ENCODE assay signal across 8 cellular contexts in genomic region chr22:35257321-35258143, GRCh38. TPM values are rescaled to one million over a fixed set of nuclear protein-coding genes. Genes with fewer than 3 reads are reported as not detected.
DNase-seq lines count a peak whose midpoint lies in the region; ATAC-seq and TF ChIP-seq lines count a peak whose summit lies in the region.

TSS of gene HMGXB4 (plus strand) at chr22:35257493. CDS start at chr22:35262391, 4,898 bp downstream.

- no peaks in the 10 kb centered on the region for H3K36me3 ChIP-seq in BJ (ENCODE audit: control insufficient read depth, insufficient read depth, low read length)

- DNase-seq in BJ (ENCODE audit: low read depth) = no peak
- DNase-seq in NCI-H524 treated with DMSO at 0.1 percent for 48 hours (lab: John Stamatoyannopoulos, UW) = peak; percentile 28
- DNase-seq in activated CD4-positive, alpha-beta T cell treated with anti-CD3 and anti-CD28 coated beads, Interleukin-2, amount 10 ng/mL, durations not matched to agents 24 days and 14 days = peak; percentile 96
- peak; percentile 80 for DNase-seq in cortex of kidney (lab: John Stamatoyannopoulos, UW)
- peak; percentile 72 to 79 (median 72) for DNase-seq in stimulated activated CD4-positive, alpha-beta T cell treated with anti-CD3 and anti-CD28 coated beads, Interleukin-1b, Interleukin-23, amount 100 ng/mL, for 24 hours (ENCODE audit: low read depth in 4 of 4, low spot score in 1 of 4)

- no peaks in the 10 kb centered on the region for H3K27me3 Mint-ChIP-seq in activated CD4-positive, alpha-beta T cell treated with anti-CD3 and anti-CD28 coated beads, Interleukin-2, amount 10 ng/mL, durations not matched to agents 24 days and 14 days

- peak within 1 kb of the TSS; percentile 92 for H3K4me3 Mint-ChIP-seq in activated CD4-positive, alpha-beta T cell treated with anti-CD3 and anti-CD28 coated beads, Interleukin-2, amount 10 ng/mL, durations not matched to agents 24 days and 14 days

- peak within 1 kb of the TSS; percentile 90 for H3K27ac ChIP-seq in layer of hippocampus (ENCODE audit: low read depth, low read length)

- POLR2A ChIA-PET in BJ (lab: Charles Lee) = no interaction called here

- H3K9me3 Mint-ChIP-seq in activated CD4-positive, alpha-beta T cell treated with anti-CD3 and anti-CD28 coated beads, Interleukin-2, amount 10 ng/mL, durations not matched to agents 24 days and 14 days = no peaks in the 10 kb centered on the region

- TF ChIP-seq POLR2A in GM19099 (IDR thresholded peaks at IDR 0.05; ENCODE audit: extremely low read depth, insufficient read length, low read depth) = peak; percentile 63

- CTCF ChIA-PET in BJ (lab: Yijun Ruan, JAX) = interaction anchor here (0.6 to 1.4 kb wide), 5 partner anchors 15 to 109 kb away, joined by 3 to 5 read pairs (median 3); no protein-coding TSS in a partner anchor

- H3K27me3 ChIP-seq in BJ (ENCODE audit: control insufficient read depth, insufficient read depth, low read length) (no peaks in the 10 kb centered on the region), layer of hippocampus (ENCODE audit: control insufficient read depth, insufficient read depth, low read length) (no peaks in the 10 kb centered on the region)

- H3K36me3 Mint-ChIP-seq in activated CD4-positive, alpha-beta T cell treated with anti-CD3 and anti-CD28 coated beads, Interleukin-2, amount 10 ng/mL, durations not matched to agents 24 days and 14 days (ENCODE audit: low read depth) = peaks cover 24% of the 10 kb centered on the region

- peaks cover 30% of the 10 kb centered on the region for H3K4me1 Mint-ChIP-seq in activated CD4-positive, alpha-beta T cell treated with anti-CD3 and anti-CD28 coated beads, Interleukin-2, amount 10 ng/mL, durations not matched to agents 24 days and 14 days

- intact Hi-C loops in activated CD4-positive, alpha-beta T cell treated with anti-CD3 and anti-CD28 coated beads, Interleukin-2, amount 10 ng/mL, durations not matched to agents 24 days and 14 days (cut with micrococcal nuclease) = loop anchor here (2.0 kb wide), 1 partner anchor 43 kb away; no protein-coding TSS in a partner anchor

- TF ChIP-seq CTCF in BJ (IDR thresholded peaks at IDR 0.05; ENCODE audit: insufficient read depth, low read depth, low read length) = no peak

- H3K4me3 ChIP-seq in BJ (ENCODE audit: low read depth, low read length) = peak within 1 kb of the TSS; percentile 71

- H3K27ac Mint-ChIP-seq in activated CD4-positive, alpha-beta T cell treated with anti-CD3 and anti-CD28 coated beads, Interleukin-2, amount 10 ng/mL, durations not matched to agents 24 days and 14 days = peak within 1 kb of the TSS; percentile 96

- ATAC-seq in HG03378 (IDR thresholded peaks at IDR 0.05; ENCODE audit: unreplicated experiment) = peak; percentile 78

RNA-seq across cellular contexts. Expression of gene HMGXB4, which starts in this region (rescaled TPM):
- 15.1 and 21.5 TPM in 2 replicates for polyA plus RNA-seq in BJ (2011; rRNA removed)
- 23.1 and 26.1 TPM in 2 replicates for polyA minus RNA-seq in BJ (2011; rRNA and poly(A)+ RNA removed)
- total RNA-seq in activated CD4-positive, alpha-beta T cell treated with anti-CD3 and anti-CD28 coated beads, Interleukin-2, amount 10 ng/mL, durations not matched to agents 24 days and 14 days = 46.9 and 47.7 TPM in 2 replicates
